10 cellular contexts compared by ENCODE assay signal in the genomic region with DNA sequence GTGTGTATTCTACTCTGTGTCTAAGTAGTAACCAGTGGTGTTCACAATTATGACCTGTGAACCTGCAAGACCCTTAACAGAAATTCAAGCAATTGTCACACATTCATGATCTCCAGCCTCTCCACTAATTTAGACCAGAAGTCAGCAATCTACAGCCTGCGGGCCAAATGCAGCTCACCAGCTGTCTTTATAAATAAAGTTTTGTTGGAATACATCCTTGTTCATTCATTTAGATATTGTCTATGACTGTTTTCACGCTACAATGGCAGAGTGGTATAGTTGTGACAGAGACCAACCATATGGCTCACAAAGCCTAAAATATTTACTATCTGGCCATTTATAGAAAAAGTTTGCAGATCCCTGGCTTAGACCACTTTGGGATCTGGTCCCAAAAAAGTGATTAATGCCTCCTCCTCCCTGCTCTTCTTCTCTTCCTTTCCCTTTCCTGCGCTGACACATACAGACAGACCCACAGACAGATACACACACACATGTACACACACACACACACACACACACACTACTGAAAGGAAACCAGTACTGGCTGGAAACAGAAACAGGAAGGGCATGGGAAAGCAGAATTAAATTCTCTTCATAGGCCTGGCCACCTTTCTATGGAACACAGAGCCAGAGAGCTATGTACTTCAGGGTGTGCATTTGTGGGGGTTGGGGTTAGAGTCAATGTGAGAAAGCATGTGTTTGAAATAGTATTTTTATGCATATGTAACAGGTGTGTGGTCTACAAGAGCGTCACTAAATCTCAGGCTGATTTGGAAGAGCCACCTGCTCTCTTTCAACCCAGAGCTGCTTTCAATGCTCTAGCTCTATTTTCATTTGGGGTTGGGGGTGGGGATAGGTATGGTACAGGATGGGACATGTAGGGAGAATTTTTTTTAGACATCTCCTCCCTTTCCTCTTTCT. TPM values are rescaled to one million over a fixed set of nuclear protein-coding genes. Genes with fewer than 3 reads are reported as not detected.
DNase-seq lines count a peak whose midpoint lies in the region; ATAC-seq lines count a peak whose summit lies in the region.
"Had no signal": no experiment of that assay in that cellular context is flagged by ENCODE, and none has a peak within 500 bp of the region (broad histone marks: within the 10 kb centered on the region; RNA-seq: fewer than 3 reads in every experiment).

No MANE protein-coding gene starts in this region.

- peak; percentile 63 for DNase-seq in GDM1 (lab: John Stamatoyannopoulos, UW)
- DNase-seq in NCI-H524 treated with DMSO at 0.1 percent for 48 hours (lab: John Stamatoyannopoulos, UW), result peak; percentile 34
- DNase-seq in activated CD4-positive, alpha-beta T cell treated with anti-CD3 and anti-CD28 coated beads, Interleukin-2, amount 10 ng/mL, durations not matched to agents 7 days and 5 days, result no peak
- no peak for DNase-seq in NCI-H2227 (lab: John Stamatoyannopoulos, UW; ENCODE audit: unreplicated experiment)
- DNase-seq in NCI-H345 treated with DMSO at 0.1 percent for 48 hours (lab: John Stamatoyannopoulos, UW; ENCODE audit: unreplicated experiment), result no peak
- DNase-seq: activated CD4-positive, alpha-beta T cell treated with anti-CD3 and anti-CD28 coated beads, Interleukin-2, amount 50 U/mL, for 1 hour; foreskin fibroblast had no signal

- H3K27me3 Mint-ChIP-seq in activated CD4-positive, alpha-beta T cell treated with anti-CD3 and anti-CD28 coated beads, Interleukin-2, amount 10 ng/mL, durations not matched to agents 7 days and 5 days, result no peaks in the 10 kb centered on the region

- H3K4me1 Mint-ChIP-seq in activated CD4-positive, alpha-beta T cell treated with anti-CD3 and anti-CD28 coated beads, Interleukin-2, amount 10 ng/mL, durations not matched to agents 7 days and 5 days, result peaks cover 12% of the 10 kb centered on the region

- ATAC-seq in GM19395 (IDR thresholded peaks at IDR 0.05; ENCODE audit: unreplicated experiment), result peak; percentile 84
- ATAC-seq in HG03039 (IDR thresholded peaks at IDR 0.05; ENCODE audit: unreplicated experiment), result peak; percentile 86
- ATAC-seq in GM21423 (IDR thresholded peaks at IDR 0.05; ENCODE audit: unreplicated experiment), result no peak

- H3K4me3 Mint-ChIP-seq in activated CD4-positive, alpha-beta T cell treated with anti-CD3 and anti-CD28 coated beads, Interleukin-2, amount 10 ng/mL, durations not matched to agents 7 days and 5 days, result no peak overlapping the region

- CTCF ChIA-PET in activated CD4-positive, alpha-beta T cell treated with anti-CD3 and anti-CD28 coated beads, Interleukin-2, amount 10 ng/mL, durations not matched to agents 7 days and 5 days (lab: Charles Lee), result interaction anchor here (0.6 to 1.2 kb wide), 4 partner anchors 15 to 37 kb away, joined by 3 to 4 read pairs (median 3); no protein-coding TSS in a partner anchor

- H3K27ac Mint-ChIP-seq in activated CD4-positive, alpha-beta T cell treated with anti-CD3 and anti-CD28 coated beads, Interleukin-2, amount 10 ng/mL, durations not matched to agents 7 days and 5 days, result no peak overlapping the region

- POLR2A ChIA-PET in activated CD4-positive, alpha-beta T cell treated with anti-CD3 and anti-CD28 coated beads, Interleukin-2, amount 10 ng/mL, durations not matched to agents 7 days and 5 days (lab: Charles Lee), result no interaction called here

- H3K9me3 Mint-ChIP-seq in activated CD4-positive, alpha-beta T cell treated with anti-CD3 and anti-CD28 coated beads, Interleukin-2, amount 10 ng/mL, durations not matched to agents 7 days and 5 days, result peaks cover 3% of the 10 kb centered on the region

- no peaks in the 10 kb centered on the region for H3K36me3 Mint-ChIP-seq in activated CD4-positive, alpha-beta T cell treated with anti-CD3 and anti-CD28 coated beads, Interleukin-2, amount 10 ng/mL, durations not matched to agents 7 days and 5 days (ENCODE audit: low read depth)

RNA-seq across cellular contexts. Expression of a gene that starts 49.7 kb away (rescaled TPM):
- 10 to 100 TPM; 19.2 to 20.9 TPM for total RNA-seq in activated CD4-positive, alpha-beta T cell treated with anti-CD3 and anti-CD28 coated beads, Interleukin-2, amount 10 ng/mL, durations not matched to agents 7 days and 5 days

Comparison
In these comparisons a context has a peak if more than half of its experiments do, and no peak if none do; other contexts are left out.
1. DNase-seq: peak in GDM1 (single experiment) and NCI-H524 treated with DMSO at 0.1 percent for 48 hours (single experiment); none in activated CD4-positive, alpha-beta T cell treated with anti-CD3 and anti-CD28 coated beads, Interleukin-2, amount 10 ng/mL, durations not matched to agents 7 days and 5 days (single experiment), NCI-H2227 (single experiment) and NCI-H345 treated with DMSO at 0.1 percent for 48 hours (single experiment).